In the genomic region with DNA sequence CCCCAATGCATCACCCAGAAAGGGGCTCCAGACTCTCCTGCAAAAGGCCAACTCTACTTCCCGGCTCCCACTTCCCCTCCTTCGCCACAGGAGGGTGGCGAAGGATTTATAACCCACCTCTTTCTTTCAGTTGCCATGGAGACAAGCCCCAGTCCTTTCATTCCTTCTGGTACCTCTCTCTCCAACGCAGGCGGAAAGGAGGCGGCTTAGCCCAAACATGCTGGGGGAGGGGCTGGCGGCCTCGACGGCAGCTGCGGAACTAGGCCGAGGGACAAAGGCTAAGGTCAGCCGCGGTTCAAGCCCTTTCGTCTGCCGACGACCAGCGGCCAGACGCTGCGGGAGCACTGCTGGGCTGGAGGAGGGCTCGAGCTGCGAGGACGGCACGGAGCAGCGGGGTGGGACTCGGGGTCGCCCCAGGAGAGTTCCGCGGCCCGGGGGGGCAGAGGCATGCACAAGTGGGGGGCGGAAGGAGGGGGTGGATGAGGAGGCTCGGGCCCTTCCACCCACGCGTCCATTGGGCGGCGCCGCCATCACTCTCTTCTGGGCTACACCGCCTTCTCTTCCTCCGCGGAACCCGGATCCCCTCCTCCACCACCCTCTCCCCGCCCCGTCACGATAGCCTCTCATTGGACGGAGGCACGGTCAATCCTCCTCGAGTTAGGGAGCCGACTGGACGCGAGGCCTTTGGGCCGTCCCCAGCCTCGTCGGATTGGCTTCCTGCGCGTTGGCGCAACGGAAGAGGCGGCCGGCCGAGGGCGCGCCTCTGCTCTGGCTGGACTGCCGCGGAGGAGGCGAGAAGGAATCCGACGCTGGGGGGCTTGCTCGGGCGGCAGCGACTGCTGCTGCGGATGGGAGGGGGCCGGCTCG, we compare ENCODE assay signal across 8 cellular contexts. TPM values are rescaled to one million over a fixed set of nuclear protein-coding genes. Genes with fewer than 3 reads are reported as not detected.
DNase-seq lines count a peak whose midpoint lies in the region; ATAC-seq and TF ChIP-seq lines count a peak whose summit lies in the region.

A gene (plus strand): TSS at position 766 of the 867 bp plus-strand sequence.

- peaks cover 22 to 52% of the 10 kb centered on the region in 2 donors for H3K4me1 ChIP-seq in left lung

- peaks cover 67% of the 10 kb centered on the region for H3K4me1 Mint-ChIP-seq in CD4-positive, alpha-beta T cell (ENCODE audit: low read depth)
- peaks cover 31% of the 10 kb centered on the region for H3K4me1 Mint-ChIP-seq in dendritic cell treated with granulocyte-macrophage colony-stimulating factor and Interleukin-4, amounts not matched to agents 40 ng/mL and 50 ng/mL, for 4 days (ENCODE audit: low read depth)

- H3K9me3 ChIP-seq in CD4-positive, alpha-beta T cell (ENCODE audit: control insufficient read depth, low read length), result no peaks in the 10 kb centered on the region
- no peaks in the 10 kb centered on the region for H3K9me3 ChIP-seq in left lung

- peak within 1 kb of the TSS; percentile 94 for H3K27ac Mint-ChIP-seq in CD4-positive, alpha-beta T cell
- peak within 1 kb of the TSS; percentile 93 for H3K27ac Mint-ChIP-seq in dendritic cell treated with granulocyte-macrophage colony-stimulating factor and Interleukin-4, amounts not matched to agents 40 ng/mL and 50 ng/mL, for 4 days

- POLR2A ChIA-PET in CD4-positive, alpha-beta T cell (lab: Charles Lee), result interaction anchor here (1.1 to 1.3 kb wide), 2 partner anchors 14 to 120 kb away, joined by 4 to 8 read pairs; no protein-coding TSS in a partner anchor

- no peak for TF ChIP-seq CTCF in CD4-positive, alpha-beta T cell (IDR thresholded peaks at IDR 0.05)
- peak in 1 of 2 donors; percentile 32 for TF ChIP-seq CTCF in left lung (IDR thresholded peaks at IDR 0.05)

- no peaks in the 10 kb centered on the region for H3K27me3 Mint-ChIP-seq in CD4-positive, alpha-beta T cell
- H3K27me3 Mint-ChIP-seq in dendritic cell treated with granulocyte-macrophage colony-stimulating factor and Interleukin-4, amounts not matched to agents 40 ng/mL and 50 ng/mL, for 4 days, result no peaks in the 10 kb centered on the region

- DNase-seq in CD4-positive, alpha-beta T cell, result peak; percentile 93 to 98 (median 96)
- DNase-seq in NCI-H774 (lab: John Stamatoyannopoulos, UW) (peak; percentile 99), left lung (peak; percentile 99 to 100)
- peak; percentile 95 to 96 for DNase-seq in activated CD4-positive, alpha-beta T cell treated with anti-CD3 and anti-CD28 coated beads, Interleukin-2, amount 50 U/mL, for 4 hours
- DNase-seq in stimulated activated CD4-positive, alpha-beta T cell treated with anti-CD3 and anti-CD28 coated beads, Interleukin-2, amount 100 ng/mL, for 48 hours, result peak; percentile 94

- peak within 1 kb of the TSS; percentile 98 for H3K4me3 Mint-ChIP-seq in CD4-positive, alpha-beta T cell
- peak within 1 kb of the TSS; percentile 96 for H3K4me3 Mint-ChIP-seq in dendritic cell treated with granulocyte-macrophage colony-stimulating factor and Interleukin-4, amounts not matched to agents 40 ng/mL and 50 ng/mL, for 4 days

- H3K9me3 Mint-ChIP-seq in CD4-positive, alpha-beta T cell, result no peaks in the 10 kb centered on the region
- no peaks in the 10 kb centered on the region for H3K9me3 Mint-ChIP-seq in dendritic cell treated with granulocyte-macrophage colony-stimulating factor and Interleukin-4, amounts not matched to agents 40 ng/mL and 50 ng/mL, for 4 days

- H3K27me3 ChIP-seq in CD4-positive, alpha-beta T cell (ENCODE audit: control insufficient read depth, insufficient read depth, low read length), result no peaks in the 10 kb centered on the region
- H3K27me3 ChIP-seq in left lung, result no peaks in the 10 kb centered on the region

- peaks cover 49% of the 10 kb centered on the region for H3K36me3 Mint-ChIP-seq in CD4-positive, alpha-beta T cell (ENCODE audit: low read depth)
- peaks cover 76% of the 10 kb centered on the region for H3K36me3 Mint-ChIP-seq in dendritic cell treated with granulocyte-macrophage colony-stimulating factor and Interleukin-4, amounts not matched to agents 40 ng/mL and 50 ng/mL, for 4 days (ENCODE audit: low read depth)

- no peaks in the 10 kb centered on the region for H3K36me3 ChIP-seq in left lung

- peak within 1 kb of the TSS; percentile 93 to 97 for H3K4me3 ChIP-seq in left lung

- H3K27ac ChIP-seq in CD4-positive, alpha-beta T cell (ENCODE audit: low read depth, low read length), result peak within 1 kb of the TSS; percentile 80
- H3K27ac ChIP-seq in left lung, result peak within 1 kb of the TSS; percentile 97

- CTCF ChIA-PET in CD4-positive, alpha-beta T cell (lab: Charles Lee), result interaction anchor here (1.1 to 2.3 kb wide), 2 partner anchors 26 to 196 kb away, joined by 3 to 8 read pairs; no protein-coding TSS in a partner anchor

- intact Hi-C loops in CD4-positive, alpha-beta T cell (cut with DNase I, micrococcal nuclease), result loop anchor here (2.0 kb wide), 4 partner anchors 68 to 196 kb away; a partner anchor contains a TSS
- intact Hi-C loops in dendritic cell treated with granulocyte-macrophage colony-stimulating factor and Interleukin-4, amounts not matched to agents 40 ng/mL and 50 ng/mL, for 4 days (cut with micrococcal nuclease), result loop anchor here (2.0 kb wide), 1 partner anchor 14 kb away; no protein-coding TSS in a partner anchor
- intact Hi-C loops in left lung (cut with DNase I), result loop anchor here in 1 of 2 donors (10.0 kb wide), 1 partner anchor 126 kb away; a partner anchor contains a TSS

- ATAC-seq in CD4-positive, alpha-beta T cell (ENCODE audit: poor library complexity), result peak; percentile 95
- peak; percentile 95 for ATAC-seq in GM19397 (IDR thresholded peaks at IDR 0.05; ENCODE audit: unreplicated experiment)
- ATAC-seq in HG03571 (IDR thresholded peaks at IDR 0.05; ENCODE audit: unreplicated experiment), result peak; percentile 91
- ATAC-seq in left lung, result peak; percentile 97

RNA-seq across cellular contexts. Expression of the gene that starts here (rescaled TPM):
- total RNA-seq in CD4-positive, alpha-beta T cell, result 10 to 100 TPM; 49.0 to 51.1 TPM
- total RNA-seq in left lung, result 10 to 100 TPM; 39.4 to 47.8 TPM

Comparison
In these comparisons a context has a peak if more than half of its experiments do, and no peak if none do; other contexts are left out.
1. Peak in every context shown above with its lines: DNase-seq, ATAC-seq, H3K4me3 ChIP-seq and H3K27ac ChIP-seq.